ENCODE assay signal across 9 cellular contexts in the genomic region with DNA sequence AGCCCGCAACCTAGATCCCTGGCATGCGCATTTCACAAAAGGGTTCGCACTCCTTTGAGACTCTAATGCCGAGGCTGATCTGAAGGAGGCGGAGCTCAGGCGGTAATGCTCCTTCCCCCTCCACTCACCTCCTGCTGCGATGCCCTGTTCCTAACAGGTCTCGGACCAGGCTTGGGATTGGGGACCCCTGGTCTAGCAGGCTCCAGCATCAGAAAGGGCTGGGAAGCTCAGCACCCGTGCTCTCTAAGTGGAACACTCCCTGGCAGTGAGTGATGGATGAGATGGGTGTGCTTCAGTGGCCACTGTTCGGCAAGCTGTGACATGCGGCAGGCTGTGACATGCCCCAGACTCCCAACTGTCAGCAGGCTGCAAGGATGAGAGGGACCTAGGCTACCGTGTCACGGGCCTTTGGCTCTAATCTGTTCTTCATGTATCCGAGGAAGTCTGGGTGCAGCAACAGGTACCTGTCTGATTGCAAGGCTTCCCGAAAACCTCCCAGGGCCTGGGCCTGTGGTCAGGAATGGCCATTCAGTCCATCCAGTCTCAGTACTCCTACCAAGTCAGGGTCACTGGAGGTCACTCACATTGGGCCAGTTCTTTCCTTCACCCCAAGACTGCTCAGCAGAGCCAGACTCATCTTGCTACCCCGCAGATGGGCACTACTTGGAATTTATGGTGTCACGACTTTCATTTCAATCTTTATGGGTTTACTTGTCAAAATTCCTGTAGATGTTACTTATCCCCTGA. TPM values are rescaled to one million over a fixed set of nuclear protein-coding genes. Genes with fewer than 3 reads are reported as not detected.
DNase-seq lines count a peak whose midpoint lies in the region; ATAC-seq and TF ChIP-seq lines count a peak whose summit lies in the region.
"Had no signal": no experiment of that assay in that cellular context is flagged by ENCODE, and none has a peak within 500 bp of the region (broad histone marks: within the 10 kb centered on the region; RNA-seq: fewer than 3 reads in every experiment).

No MANE protein-coding gene starts in this region.

- H3K27ac Mint-ChIP-seq in neural progenitor cell: no peak overlapping the region
- H3K27ac Mint-ChIP-seq in activated CD4-positive, alpha-beta T cell treated with anti-CD3 and anti-CD28 coated beads for 36 hours: no peak overlapping the region

- H3K4me3 ChIP-seq in DND-41 (ENCODE audit: low read depth in 1 of 2, low read length in 2 of 2) (no peak overlapping the region), breast epithelium (peak overlapping the region in 2 of 3 donors; percentile 76 to 85), neural progenitor cell (no peak overlapping the region)

- POLR2A ChIA-PET in activated CD4-positive, alpha-beta T cell treated with anti-CD3 and anti-CD28 coated beads for 36 hours (lab: Charles Lee): no interaction called here

- H4K20me1 ChIP-seq in DND-41 (ENCODE audit: insufficient read depth, low read length) (peaks cover 4% of the 10 kb centered on the region; the same call in 1 of the 2 replicates), neural progenitor cell (ENCODE audit: low read depth) (peaks cover 25% of the 10 kb centered on the region)

- intact Hi-C loops in breast epithelium (cut with DNase I; ENCODE audit: low total_unique reads): no loop called here
- intact Hi-C loops in activated CD4-positive, alpha-beta T cell treated with anti-CD3 and anti-CD28 coated beads for 36 hours (cut with DNase I, micrococcal nuclease): loop anchor here in 1 of 2 experiments (5.0 to 10.0 kb wide), 2 partner anchors 35 to 62 kb away; no protein-coding TSS in a partner anchor

- H3F3A ChIP-seq in neural progenitor cell (ENCODE audit: low read depth): peaks cover 21% of the 10 kb centered on the region

- no peak overlapping the region for H3K9ac ChIP-seq in DND-41 (ENCODE audit: low read depth, low read length)
- H3K9ac ChIP-seq in neural progenitor cell: no peak overlapping the region

- H3K4me3 Mint-ChIP-seq in neural progenitor cell: peak overlapping the region; percentile 66
- H3K4me3 Mint-ChIP-seq in activated CD4-positive, alpha-beta T cell treated with anti-CD3 and anti-CD28 coated beads for 36 hours: no peak overlapping the region

- H3K27me3 Mint-ChIP-seq in neural progenitor cell (ENCODE audit: insufficient read depth, low read depth): peaks cover 59% of the 10 kb centered on the region
- H3K27me3 Mint-ChIP-seq in activated CD4-positive, alpha-beta T cell treated with anti-CD3 and anti-CD28 coated beads for 36 hours: peaks cover 37% of the 10 kb centered on the region

- H2AFZ ChIP-seq in DND-41 (ENCODE audit: low read depth, low read length): no peak overlapping the region
- no peak overlapping the region for H2AFZ ChIP-seq in neural progenitor cell (replicated peaks)

- H3K27me3 ChIP-seq in DND-41 (ENCODE audit: insufficient read depth, low read length, poor library complexity) (peaks cover 44% of the 10 kb centered on the region), breast epithelium (peaks cover 3 to 5% of the 10 kb centered on the region in 2 donors), neural progenitor cell (peaks cover 80% of the 10 kb centered on the region)

- H3K4me1 ChIP-seq in DND-41 (ENCODE audit: insufficient read depth, low read length): no peaks in the 10 kb centered on the region
- H3K4me1 ChIP-seq in breast epithelium: peaks cover 0 to 7% of the 10 kb centered on the region in 2 donors
- H3K4me1 ChIP-seq in neural progenitor cell: peaks cover 18% of the 10 kb centered on the region

- peaks cover 15% of the 10 kb centered on the region for H3K4me1 Mint-ChIP-seq in neural progenitor cell
- H3K4me1 Mint-ChIP-seq in activated CD4-positive, alpha-beta T cell treated with anti-CD3 and anti-CD28 coated beads for 36 hours: peaks cover 6% of the 10 kb centered on the region

- DNase-seq in DND-41 (no peak), NCI-H146 treated with DMSO at 0.1 percent for 48 hours (lab: John Stamatoyannopoulos, UW; ENCODE audit: unreplicated experiment) (peak; percentile 58), breast epithelium (ENCODE audit: low spot score in 2 of 2) (no peak), neural progenitor cell (ENCODE audit: low spot score) (peak; percentile 67)
- DNase-seq in activated CD4-positive, alpha-beta T cell treated with anti-CD3 and anti-CD28 coated beads for 36 hours: no peak
- DNase-seq: occipital lobe had no signal

- H3K36me3 ChIP-seq in DND-41 (ENCODE audit: insufficient read depth, low read length): no peaks in the 10 kb centered on the region
- no peaks in the 10 kb centered on the region for H3K36me3 ChIP-seq in breast epithelium
- no peaks in the 10 kb centered on the region for H3K36me3 ChIP-seq in neural progenitor cell

- CTCF ChIA-PET in activated CD4-positive, alpha-beta T cell treated with anti-CD3 and anti-CD28 coated beads for 36 hours (lab: Charles Lee): interaction anchor here (0.7 to 1.2 kb wide), 2 partner anchors 120 to 285 kb away, joined by 6 read pairs; a partner anchor contains a TSS

- peaks cover 11% of the 10 kb centered on the region for H3K9me3 Mint-ChIP-seq in neural progenitor cell
- H3K9me3 Mint-ChIP-seq in activated CD4-positive, alpha-beta T cell treated with anti-CD3 and anti-CD28 coated beads for 36 hours (ENCODE audit: low read depth): no peaks in the 10 kb centered on the region
- H3K9me3 Mint-ChIP-seq: dendritic cell treated with granulocyte-macrophage colony-stimulating factor and Interleukin-4, amounts not matched to agents 40 ng/mL and 50 ng/mL, for 4 days had no signal

- ATAC-seq in DND-41 (ENCODE audit: insufficient read depth, low read depth): peak; percentile 45; the same call in 1 of the 3 replicates
- no peak for ATAC-seq in activated CD4-positive, alpha-beta T cell treated with anti-CD3 and anti-CD28 coated beads for 36 hours
- no peak for ATAC-seq in GM21825 (IDR thresholded peaks at IDR 0.05; ENCODE audit: unreplicated experiment)
- ATAC-seq in GM19397 (IDR thresholded peaks at IDR 0.05; ENCODE audit: unreplicated experiment): no peak

- no peaks in the 10 kb centered on the region for H3K36me3 Mint-ChIP-seq in neural progenitor cell
- H3K36me3 Mint-ChIP-seq in activated CD4-positive, alpha-beta T cell treated with anti-CD3 and anti-CD28 coated beads for 36 hours (ENCODE audit: low read depth): no peaks in the 10 kb centered on the region

- H3K4me2 ChIP-seq in DND-41 (ENCODE audit: insufficient read depth, low read length) (no peak overlapping the region), neural progenitor cell (peak overlapping the region; percentile 90)

- no peak for TF ChIP-seq POLR2A in breast epithelium (IDR thresholded peaks at IDR 0.05)

- H3K27ac ChIP-seq in DND-41 (ENCODE audit: low read length) (no peak overlapping the region), breast epithelium (peak overlapping the region; percentile 88 to 92), neural progenitor cell (no peak overlapping the region)

- no peaks in the 10 kb centered on the region for H3K79me2 ChIP-seq in DND-41 (ENCODE audit: insufficient read depth, low read length)
- no peaks in the 10 kb centered on the region for H3K79me2 ChIP-seq in neural progenitor cell (ENCODE audit: low read depth)

- TF ChIP-seq CTCF in DND-41 (IDR thresholded peaks at IDR 0.05; ENCODE audit: borderline replicate concordance, extremely low read depth, low read length, poor library complexity, severe bottlenecking) (no peak), breast epithelium (IDR thresholded peaks at IDR 0.05) (no peak), neural progenitor cell (IDR thresholded peaks at IDR 0.05) (no peak)

- no peaks in the 10 kb centered on the region for H3K9me3 ChIP-seq in DND-41 (ENCODE audit: insufficient read depth, low read length, severe bottlenecking)
- no peaks in the 10 kb centered on the region for H3K9me3 ChIP-seq in breast epithelium
- no peaks in the 10 kb centered on the region for H3K9me3 ChIP-seq in neural progenitor cell (ENCODE audit: low read depth)

RNA-seq across cellular contexts. Expression of a gene that starts 1.3 kb away (rescaled TPM):
- 10 to 100 TPM; 10.5 to 39.8 (median 12.0) TPM for total RNA-seq in breast epithelium
- 0.28 TPM in 1 of 2 replicates, not detected in the other for total RNA-seq in neural progenitor cell (ENCODE audit: low replicate concordance)
- total RNA-seq in activated CD4-positive, alpha-beta T cell treated with anti-CD3 and anti-CD28 coated beads for 36 hours: under 1 TPM in 1 of 2 experiments, not detected in 1; 0.32 TPM
- total RNA-seq: occipital lobe had no signal

RNA-seq across cellular contexts. Expression of a gene that starts 47.1 kb away (rescaled TPM):
- total RNA-seq in breast epithelium: 1 to 10 TPM; 1.5 to 7.2 (median 4.9) TPM
- total RNA-seq in neural progenitor cell (ENCODE audit: low replicate concordance): 0.09 TPM in 1 of 2 replicates, not detected in the other
- not detected for total RNA-seq in activated CD4-positive, alpha-beta T cell treated with anti-CD3 and anti-CD28 coated beads for 36 hours

RNA-seq across cellular contexts. Expression of a gene that starts 49.4 kb away (rescaled TPM):
- 10 to 100 TPM in 2 of 3 donors, 1 to 10 TPM in 1; 5.9 to 37.4 (median 27.2) TPM for total RNA-seq in breast epithelium
- 1.1 TPM in 1 of 2 replicates, not detected in the other for total RNA-seq in neural progenitor cell (ENCODE audit: low replicate concordance)
- not detected for total RNA-seq in activated CD4-positive, alpha-beta T cell treated with anti-CD3 and anti-CD28 coated beads for 36 hours

RNA-seq across cellular contexts. Expression of a gene that starts 56.6 kb away (rescaled TPM):
- total RNA-seq in breast epithelium (1 to 10 TPM; 1.3 to 1.6 (median 1.3) TPM), neural progenitor cell (ENCODE audit: low replicate concordance) (not detected in 2 replicates)
- under 1 TPM; 0.88 to 0.89 TPM for total RNA-seq in activated CD4-positive, alpha-beta T cell treated with anti-CD3 and anti-CD28 coated beads for 36 hours

Comparison
In these comparisons a context has a peak if more than half of its experiments do, and no peak if none do; other contexts are left out.
1. DNase-seq: peak in NCI-H146 treated with DMSO at 0.1 percent for 48 hours (single experiment) and neural progenitor cell (single experiment); none in DND-41 (single experiment), breast epithelium (0 of 2) and activated CD4-positive, alpha-beta T cell treated with anti-CD3 and anti-CD28 coated beads for 36 hours (single experiment).
2. H3K27ac ChIP-seq: peak in breast epithelium (2 of 2); none in DND-41 (single experiment) and neural progenitor cell (single experiment).
3. H3K4me3 ChIP-seq: peak in breast epithelium (2 of 3); none in DND-41 (0 of 2) and neural progenitor cell (single experiment).